ENCODE assay signal across 38 cellular contexts in the genomic region with DNA sequence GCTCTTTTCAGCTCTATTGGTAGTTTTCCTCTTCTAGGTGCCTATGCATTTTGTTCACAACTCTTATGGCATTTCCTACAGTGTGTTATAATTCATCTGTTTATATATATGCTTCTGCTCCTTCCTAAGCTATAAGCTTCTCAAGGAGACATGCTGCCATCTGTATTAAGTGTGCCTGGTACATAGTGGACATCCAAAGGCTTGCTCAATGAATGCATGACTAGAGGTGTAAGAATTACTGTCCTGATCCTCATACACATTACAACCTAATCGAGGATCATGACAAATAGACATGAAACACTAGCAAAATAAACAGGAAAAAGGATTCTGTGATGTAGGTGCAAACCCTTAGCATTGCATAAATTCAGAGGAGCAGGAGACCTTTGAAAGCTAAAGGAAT.
"Had no signal": no experiment of that assay in that cellular context is flagged by ENCODE, and none has a peak within 500 bp of the region (broad histone marks: within the 10 kb centered on the region; RNA-seq: fewer than 3 reads in every experiment).

No MANE protein-coding gene starts in this region.

- H3K4me3 Mint-ChIP-seq: activated CD4-positive, alpha-beta T cell treated with anti-CD3 and anti-CD28 coated beads, Interleukin-2, amount 10 ng/mL, durations not matched to agents 24 days and 14 days; activated CD8-positive, alpha-beta T cell treated with anti-CD3 and anti-CD28 coated beads for 36 hours; activated naive CD8-positive, alpha-beta T cell; activated naive CD8-positive, alpha-beta T cell treated with anti-CD3 and anti-CD28 coated beads, Interleukin-2, amount 50 U/mL, for 24 hours; activated T-cell treated with anti-CD3 and anti-CD28 coated beads, Interleukin-2, amount 50 U/mL, for 72 hours; central memory CD8-positive, alpha-beta T cell; T-helper 1 cell treated with Interleukin-12 subunit alpha and Interleukin-12 subunit beta and Interleukin-4 antibody, amounts not matched to agents 30 μg/mL and 1 μg/mL, for 36 hours had no signal

- H3K4me2 ChIP-seq: SK-N-SH had no signal

- DNase-seq: activated CD4-positive, alpha-beta T cell treated with anti-CD3 and anti-CD28 coated beads for 1 hour; activated CD4-positive, alpha-beta T cell treated with anti-CD3 and anti-CD28 coated beads, Interleukin-2, amount 10 ng/mL, durations not matched to agents 24 days and 14 days; activated CD4-positive, alpha-beta T cell treated with anti-CD3 and anti-CD28 coated beads, Interleukin-2, amount 50 U/mL, for 4 hours; activated CD4-positive, CD25-positive, alpha-beta regulatory T cell; activated CD8-positive, alpha-beta T cell treated with anti-CD3 and anti-CD28 coated beads for 36 hours; activated gamma-delta T cell; activated naive CD4-positive, alpha-beta T cell treated with Interleukin-2 at 50 U/mL for 16 hours; activated naive CD8-positive, alpha-beta T cell treated with anti-CD3 and anti-CD28 coated beads, Interleukin-2, amount 50 U/mL, for 24 hours; activated T-cell treated with anti-CD3 and anti-CD28 coated beads, Interleukin-2, amount 50 U/mL, for 1 hour; activated T-cell treated with anti-CD3 and anti-CD28 coated beads, Interleukin-2, amount 50 U/mL, for 72 hours; amniotic stem cell; aorta; Kasumi-1; MG63; NCI-H1048; NCI-H1105 treated with DMSO at 0.1 percent for 48 hours; NCI-H1436; NCI-H1694; NCI-H1930; NCI-H2081 treated with DMSO at 0.1 percent for 48 hours; NCI-H226; NCI-H446 treated with DMSO at 0.1 percent for 48 hours; NCI-H524; NCI-H69; NK-92 treated with Interleukin-12 subunit alpha and Interleukin-12 subunit beta, amount 100 ng/mL, for 24 hours; PC-3; Peyer's patch; RPMI8226; SHP77 treated with DMSO at 0.1 percent for 48 hours; SK-N-SH; T-helper 9 cell had no signal

- H3K9me3 ChIP-seq: MG63, Peyer's patch, SJSA1, SK-N-SH had no signal

- H3K9ac ChIP-seq: SK-N-SH had no signal

- H3K27ac Mint-ChIP-seq: activated CD4-positive, alpha-beta T cell treated with anti-CD3 and anti-CD28 coated beads, Interleukin-2, amount 10 ng/mL, durations not matched to agents 24 days and 14 days; activated CD8-positive, alpha-beta T cell treated with anti-CD3 and anti-CD28 coated beads for 36 hours; activated naive CD8-positive, alpha-beta T cell; activated naive CD8-positive, alpha-beta T cell treated with anti-CD3 and anti-CD28 coated beads, Interleukin-2, amount 50 U/mL, for 24 hours; activated T-cell treated with anti-CD3 and anti-CD28 coated beads, Interleukin-2, amount 50 U/mL, for 72 hours; activated T-helper 2 cell treated with anti-CD3 and anti-CD28 coated beads, Interferon-gamma antibody, Interleukin-2, Interleukin-4, amounts not matched to agents 10 μg/mL and 5 μg/mL and 100 μg/mL, durations not matched to agents 14 hours and 24 hours and 36 hours; T-helper 1 cell treated with Interleukin-12 subunit alpha and Interleukin-12 subunit beta and Interleukin-4 antibody, amounts not matched to agents 30 μg/mL and 1 μg/mL, for 36 hours had no signal

- H3K27ac ChIP-seq: cardiac muscle cell, Peyer's patch, SJSA1, VCaP had no signal

- H3K36me3 ChIP-seq: cardiac muscle cell, MG63, Peyer's patch, SJSA1 had no signal

- H3K27me3 ChIP-seq: cardiac muscle cell, MG63, Peyer's patch, SJSA1 had no signal

- H3K27me3 Mint-ChIP-seq: activated CD8-positive, alpha-beta T cell treated with anti-CD3 and anti-CD28 coated beads for 36 hours; activated naive CD8-positive, alpha-beta T cell; activated naive CD8-positive, alpha-beta T cell treated with anti-CD3 and anti-CD28 coated beads, Interleukin-2, amount 50 U/mL, for 24 hours; central memory CD8-positive, alpha-beta T cell had no signal

- H3K4me3 ChIP-seq: cardiac muscle cell, MG63, Peyer's patch, SJSA1 had no signal

- H3K9me3 Mint-ChIP-seq: activated CD8-positive, alpha-beta T cell treated with anti-CD3 and anti-CD28 coated beads for 36 hours; activated T-helper 2 cell treated with anti-CD3 and anti-CD28 coated beads, Interferon-gamma antibody, Interleukin-2, Interleukin-4, amounts not matched to agents 10 μg/mL and 5 μg/mL and 100 μg/mL, durations not matched to agents 14 hours and 24 hours and 36 hours had no signal

- ATAC-seq: activated CD8-positive, alpha-beta T cell treated with anti-CD3 and anti-CD28 coated beads for 36 hours; activated naive CD8-positive, alpha-beta T cell treated with anti-CD3 and anti-CD28 coated beads, Interleukin-2, amount 50 U/mL, for 24 hours; activated T-cell treated with anti-CD3 and anti-CD28 coated beads, Interleukin-2, amount 50 U/mL, for 72 hours; PC-3 had no signal
